In genomic region chr3:98826126-98826525, GRCh38 we compare ENCODE assay signal across 1 cellular context.
TF ChIP-seq lines count a peak whose summit lies in the region.

No MANE protein-coding gene starts in this region.

TF ChIP-seq in GM23338, 12 proteins besides CTCF, POLR2A, EP300 and RAD21 (continued from another document):
- TF ChIP-seq ZNF462 (CRISPR knock-in tag; IDR thresholded peaks at IDR 0.05) (no peak), STAT1 (IDR thresholded peaks at IDR 0.05; ENCODE audit: unreplicated experiment) (no peak), JUNB (IDR thresholded peaks at IDR 0.05; ENCODE audit: unreplicated experiment) (no peak), NANOG (IDR thresholded peaks at IDR 0.05; ENCODE audit: borderline replicate concordance) (no peak), CREB1 (CRISPR knock-in tag; IDR thresholded peaks at IDR 0.05; ENCODE audit: low read depth) (no peak), EZH2 (IDR thresholded peaks at IDR 0.05; ENCODE audit: low read depth, unreplicated experiment) (no peak), REST (IDR thresholded peaks at IDR 0.05; ENCODE audit: unreplicated experiment) (no peak), ZNF114 (CRISPR knock-in tag; IDR thresholded peaks at IDR 0.05) (no peak)
- TF ChIP-seq, protein P1, sequence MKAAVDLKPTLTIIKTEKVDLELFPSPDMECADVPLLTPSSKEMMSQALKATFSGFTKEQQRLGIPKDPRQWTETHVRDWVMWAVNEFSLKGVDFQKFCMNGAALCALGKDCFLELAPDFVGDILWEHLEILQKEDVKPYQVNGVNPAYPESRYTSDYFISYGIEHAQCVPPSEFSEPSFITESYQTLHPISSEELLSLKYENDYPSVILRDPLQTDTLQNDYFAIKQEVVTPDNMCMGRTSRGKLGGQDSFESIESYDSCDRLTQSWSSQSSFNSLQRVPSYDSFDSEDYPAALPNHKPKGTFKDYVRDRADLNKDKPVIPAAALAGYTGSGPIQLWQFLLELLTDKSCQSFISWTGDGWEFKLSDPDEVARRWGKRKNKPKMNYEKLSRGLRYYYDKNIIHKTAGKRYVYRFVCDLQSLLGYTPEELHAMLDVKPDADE (IDR thresholded peaks at IDR 0.05) = no peak
